ENCODE assay signal across 10 cellular contexts in genomic region chr17:18377437-18378204, GRCh38. TPM values are rescaled to one million over a fixed set of nuclear protein-coding genes. Genes with fewer than 3 reads are reported as not detected.
A peak's percentile ranks its signal among the peaks of the same experiment; 100 is the strongest.
DNase-seq lines count a peak whose midpoint lies in the region; ATAC-seq, FAIRE-seq and TF ChIP-seq lines count a peak whose summit lies in the region.
"Had no signal": no experiment of that assay in that cellular context is flagged by ENCODE, and none has a peak within 500 bp of the region (broad histone marks: within the 10 kb centered on the region; RNA-seq: fewer than 3 reads in every experiment).

Gene EVPLL (plus strand): TSS chr17:18377778. CDS start chr17:18380938, 3,160 bp downstream.

- intact Hi-C loops in left ventricle myocardium superior (cut with micrococcal nuclease) = no loop called here

- H3K4me3 ChIP-seq in HEK293 (ENCODE audit: low read depth, low read length) (no peak within 1 kb of the TSS), skin epidermis (peak within 1 kb of the TSS in 1 of 7 experiments; percentile 8)

- CTCF ChIA-PET in HEK293 (lab: Yijun Ruan, JAX) = interaction anchor here (0.7 kb wide), 1 partner anchor 154 kb away, joined by 3 read pairs; no protein-coding TSS in a partner anchor

- TF ChIP-seq POLR2A in GM12892 (IDR thresholded peaks at IDR 0.05; ENCODE audit: low read depth, low read length) = no peak

- peak; percentile 26 for ATAC-seq in left ventricle myocardium superior
- ATAC-seq in HG03135 (IDR thresholded peaks at IDR 0.05; ENCODE audit: unreplicated experiment) = no peak
- no peak for ATAC-seq in HG03025 (IDR thresholded peaks at IDR 0.05; ENCODE audit: low FRiP score, unreplicated experiment)
- no peak for ATAC-seq in HG02678 (IDR thresholded peaks at IDR 0.05; ENCODE audit: unreplicated experiment)
- ATAC-seq: activated CD4-positive, CD25-positive, alpha-beta regulatory T cell treated with anti-CD3 and anti-CD28 coated beads, Interleukin-2, amount 50 U/mL, for 24 hours had no signal

- FAIRE-seq in GM12892 (lab: Jason Lieb, UNC) = no peak

- DNase-seq in RPMI8226 (peak; percentile 67), left ventricle myocardium superior (peak; percentile 57), GM12892 (ENCODE audit: insufficient read length) (no peak)
- DNase-seq: NCI-H1417 had no signal

- no peaks in the 10 kb centered on the region for H3K9me3 ChIP-seq in HEK293 (ENCODE audit: control insufficient read depth, insufficient read depth, low read depth, low read length)

- H3K27ac ChIP-seq in HEK293 (ENCODE audit: extremely low read depth, low read depth, low read length) (no peak within 1 kb of the TSS), skin epidermis (peak within 1 kb of the TSS in 16 of 21 experiments; percentile 13 to 81 (median 72))

- POLR2A ChIA-PET in HEK293 (lab: Yijun Ruan, JAX) = no interaction called here

- TF ChIP-seq CTCF in HEK293 (tag by site-specific recombination; IDR thresholded peaks at IDR 0.05) = no peak

- H3K4me1 ChIP-seq in HEK293 (ENCODE audit: control insufficient read depth, insufficient read depth, low read length) = no peaks in the 10 kb centered on the region

- H3K36me3 ChIP-seq in HEK293 (ENCODE audit: control insufficient read depth in 2 of 2, insufficient read depth in 1 of 2, low read length in 2 of 2) = no peaks in the 10 kb centered on the region

TF ChIP-seq in HEK293, 187 proteins besides CTCF, POLR2A, EP300 and RAD21:
- no peak for TF ChIP-seq ZNF513 (tag by site-specific recombination; IDR thresholded peaks at IDR 0.05)
- peak; percentile 38; the same call in 1 of the 2 replicates for TF ChIP-seq ZFHX2 (tag by site-specific recombination; conservative IDR thresholded peaks at IDR 0.05)
- no peak for TF ChIP-seq SALL2 (tag by site-specific recombination; IDR thresholded peaks at IDR 0.05; ENCODE audit: borderline replicate concordance)
- no peak for TF ChIP-seq PRDM2 (tag by site-specific recombination; IDR thresholded peaks at IDR 0.05; ENCODE audit: borderline replicate concordance)
- no peak for TF ChIP-seq ZSCAN18 (tag by site-specific recombination; IDR thresholded peaks at IDR 0.05)
- peak; percentile 63 for TF ChIP-seq EGR2 (tag by site-specific recombination; IDR thresholded peaks at IDR 0.05; ENCODE audit: low read depth)
- TF ChIP-seq KLF17 (tag by site-specific recombination; IDR thresholded peaks at IDR 0.05) = peak; percentile 51; the same call in 1 of the 2 replicates
- TF ChIP-seq ZNF623 (tag by site-specific recombination; IDR thresholded peaks at IDR 0.05) = no peak
TF ChIP-seq in HEK293: peak in this region for 3.

RNA-seq across cellular contexts. Expression of gene EVPLL, which starts in this region (rescaled TPM):
- total RNA-seq in left ventricle myocardium superior = not detected
- not detected for polyA plus RNA-seq in GM12892 (2012; ENCODE audit: missing spikeins)

Comparison
In these comparisons a context has a peak if more than half of its experiments do, and no peak if none do; other contexts are left out.
1. Peak in DNase-seq and ATAC-seq in left ventricle myocardium superior; RNA of the gene not detected or under 1 TPM.